Comparison of ENCODE assay signal across 25 cellular contexts in genomic region chr18:39770399-39770798, GRCh38.
"Had no signal": no experiment of that assay in that cellular context is flagged by ENCODE, and none has a peak within 500 bp of the region (broad histone marks: within the 10 kb centered on the region; RNA-seq: fewer than 3 reads in every experiment).

No MANE protein-coding gene starts in this region.

- H3K27me3 ChIP-seq: esophagus muscularis mucosa, heart right ventricle, right lobe of liver, stomach, suprapubic skin, transverse colon had no signal

- H3K27ac Mint-ChIP-seq: activated CD4-positive, alpha-beta memory T cell treated with anti-CD3 and anti-CD28 coated beads for 36 hours; activated naive CD8-positive, alpha-beta T cell treated with anti-CD3 and anti-CD28 coated beads for 36 hours; naive thymus-derived CD4-positive, alpha-beta T cell; stimulated activated memory B cell treated with anti-CD40 and anti-IgM and Interleukin-4, amounts not matched to agents 10 μg/mL and 1 μg/mL and 100 μg/mL, for 72 hours had no signal

- H3K4me3 ChIP-seq: coronary artery, esophagus muscularis mucosa, heart right ventricle, lower lobe of right lung, right lobe of liver, skin epidermis, stomach, suprapubic skin, transverse colon had no signal

- H3K36me3 ChIP-seq: esophagus muscularis mucosa, heart right ventricle, lower lobe of right lung, right lobe of liver, stomach, suprapubic skin, transverse colon had no signal

- H3K4me3 Mint-ChIP-seq: activated CD4-positive, alpha-beta memory T cell treated with anti-CD3 and anti-CD28 coated beads for 36 hours; activated naive CD8-positive, alpha-beta T cell treated with anti-CD3 and anti-CD28 coated beads for 36 hours; naive thymus-derived CD4-positive, alpha-beta T cell; neural crest cell; stimulated activated memory B cell treated with anti-CD40 and anti-IgM and Interleukin-4, amounts not matched to agents 10 μg/mL and 1 μg/mL and 100 μg/mL, for 72 hours had no signal

- H3K36me3 Mint-ChIP-seq: activated CD4-positive, alpha-beta memory T cell treated with anti-CD3 and anti-CD28 coated beads for 36 hours; activated naive CD8-positive, alpha-beta T cell treated with anti-CD3 and anti-CD28 coated beads for 36 hours; naive thymus-derived CD4-positive, alpha-beta T cell; stimulated activated memory B cell treated with anti-CD40 and anti-IgM and Interleukin-4, amounts not matched to agents 10 μg/mL and 1 μg/mL and 100 μg/mL, for 72 hours had no signal

- H3K4me1 Mint-ChIP-seq: activated naive CD8-positive, alpha-beta T cell treated with anti-CD3 and anti-CD28 coated beads for 36 hours; stimulated activated memory B cell treated with anti-CD40 and anti-IgM and Interleukin-4, amounts not matched to agents 10 μg/mL and 1 μg/mL and 100 μg/mL, for 72 hours had no signal

- H3K9me3 ChIP-seq: esophagus muscularis mucosa, heart right ventricle, lower lobe of right lung, right lobe of liver, stomach, suprapubic skin, transverse colon had no signal

- H3K27me3 Mint-ChIP-seq: activated CD4-positive, alpha-beta memory T cell treated with anti-CD3 and anti-CD28 coated beads for 36 hours; activated naive CD8-positive, alpha-beta T cell treated with anti-CD3 and anti-CD28 coated beads for 36 hours; naive thymus-derived CD4-positive, alpha-beta T cell; stimulated activated memory B cell treated with anti-CD40 and anti-IgM and Interleukin-4, amounts not matched to agents 10 μg/mL and 1 μg/mL and 100 μg/mL, for 72 hours had no signal

- DNase-seq: activated CD4-positive, alpha-beta memory T cell treated with anti-CD3 and anti-CD28 coated beads for 36 hours; activated CD4-positive, alpha-beta T cell treated with anti-CD3 and anti-CD28 coated beads for 48 hours; activated CD4-positive, CD25-positive, alpha-beta regulatory T cell; activated naive CD4-positive, alpha-beta T cell treated with Interleukin-2 at 50 U/mL for 16 hours; activated naive CD8-positive, alpha-beta T cell treated with anti-CD3 and anti-CD28 coated beads for 36 hours; activated T-cell treated with anti-CD3 and anti-CD28 coated beads, Interleukin-2, amount 50 U/mL, for 48 hours; amniotic stem cell; cerebellar nuclear complex; foreskin fibroblast; heart right ventricle; kidney; lower lobe of right lung; naive thymus-derived CD4-positive, alpha-beta T cell; occipital lobe; right lobe of liver; stimulated activated CD4-positive, alpha-beta T cell treated with anti-CD3 and anti-CD28 coated beads, Interleukin-15, amount 100 ng/mL, for 24 hours; stomach; transverse colon had no signal

- ATAC-seq: heart right ventricle; left lobe of liver; lower lobe of right lung; naive thymus-derived CD4-positive, alpha-beta T cell; right lobe of liver; stimulated activated memory B cell treated with anti-CD40 and anti-IgM and Interleukin-4, amounts not matched to agents 10 μg/mL and 1 μg/mL and 100 μg/mL, for 72 hours had no signal

- H3K27ac ChIP-seq: coronary artery, esophagus muscularis mucosa, heart right ventricle, lower lobe of right lung, right lobe of liver, skin epidermis, stomach, suprapubic skin, transverse colon had no signal

- H3K4me1 ChIP-seq: esophagus muscularis mucosa, heart right ventricle, lower lobe of right lung, right lobe of liver, stomach, suprapubic skin, transverse colon had no signal
